ENCODE assay signal across 8 cellular contexts in the genomic region with DNA sequence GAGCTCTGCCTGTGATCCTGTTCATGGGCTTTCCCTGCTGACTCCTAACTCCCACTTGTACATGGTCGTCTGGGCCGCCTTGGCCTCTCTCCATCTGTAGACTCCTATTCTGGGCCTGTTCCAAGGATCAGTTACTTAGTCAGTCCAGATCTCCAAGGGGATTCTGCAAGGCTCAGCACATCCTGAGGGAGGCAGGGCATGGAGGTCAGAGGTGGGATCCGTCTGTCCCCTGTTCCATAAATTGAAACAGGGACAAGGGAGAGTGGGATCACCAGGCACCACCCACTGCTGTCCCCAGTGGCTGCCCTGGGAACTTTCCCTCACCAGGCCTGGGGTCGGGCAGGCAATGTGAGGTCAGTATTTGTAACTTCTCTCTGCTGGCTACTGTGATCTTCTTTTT. TPM values are rescaled to one million over a fixed set of nuclear protein-coding genes. Genes with fewer than 3 reads are reported as not detected.
DNase-seq lines count a peak whose midpoint lies in the region; ATAC-seq and TF ChIP-seq lines count a peak whose summit lies in the region.

No MANE protein-coding gene starts in this region.

- ATAC-seq in left lobe of liver (peak; percentile 35), HG03196 (IDR thresholded peaks at IDR 0.05; ENCODE audit: unreplicated experiment) (no peak), HG03025 (IDR thresholded peaks at IDR 0.05; ENCODE audit: low FRiP score, unreplicated experiment) (no peak)
- no peak for ATAC-seq in activated CD4-positive, alpha-beta T cell treated with anti-CD3 and anti-CD28 coated beads for 36 hours

- intact Hi-C loops in activated CD4-positive, alpha-beta T cell treated with anti-CD3 and anti-CD28 coated beads for 36 hours (cut with DNase I, micrococcal nuclease), result loop anchor here (2.0 to 5.0 kb wide), 3 partner anchors 43 to 341 kb away; partner anchors contain the start of genes KCTD10 (in 2 of the 2) and UBE3B (in 2 of the 2)

- no peaks in the 10 kb centered on the region for H3K27me3 Mint-ChIP-seq in activated CD4-positive, alpha-beta T cell treated with anti-CD3 and anti-CD28 coated beads for 36 hours

- H3K4me3 Mint-ChIP-seq in activated CD4-positive, alpha-beta T cell treated with anti-CD3 and anti-CD28 coated beads for 36 hours, result no peak overlapping the region

- no peak for DNase-seq in astrocyte of the spinal cord (ENCODE audit: low read depth, low spot score)
- DNase-seq in left lobe of liver (ENCODE audit: low spot score), result no peak
- no peak for DNase-seq in amygdala (lab: John Stamatoyannopoulos, UW)
- DNase-seq in activated CD4-positive, alpha-beta T cell treated with anti-CD3 and anti-CD28 coated beads for 36 hours, result no peak

- H3K4me1 Mint-ChIP-seq in activated CD4-positive, alpha-beta T cell treated with anti-CD3 and anti-CD28 coated beads for 36 hours, result peaks cover 5% of the 10 kb centered on the region

- no peak overlapping the region for H3K27ac ChIP-seq in 22Rv1

- H3K27ac Mint-ChIP-seq in activated CD4-positive, alpha-beta T cell treated with anti-CD3 and anti-CD28 coated beads for 36 hours, result no peak overlapping the region

- no peaks in the 10 kb centered on the region for H3K36me3 Mint-ChIP-seq in activated CD4-positive, alpha-beta T cell treated with anti-CD3 and anti-CD28 coated beads for 36 hours (ENCODE audit: low read depth)

- in situ Hi-C loops in astrocyte of the spinal cord (cut with HindIII; ENCODE audit: low sequenced_read_pairs), result no loop called here

- H3K4me3 ChIP-seq in astrocyte of the spinal cord (ENCODE audit: low read depth, low read length), result no peak overlapping the region

- H3K9me3 Mint-ChIP-seq in activated CD4-positive, alpha-beta T cell treated with anti-CD3 and anti-CD28 coated beads for 36 hours (ENCODE audit: low read depth), result no peaks in the 10 kb centered on the region

- TF ChIP-seq CTCF in 22Rv1 (IDR thresholded peaks at IDR 0.05) (peak; percentile 33), GM12873 (IDR thresholded peaks at IDR 0.05; ENCODE audit: insufficient read depth, low read depth, low read length, missing control alignments) (peak; percentile 59), astrocyte of the spinal cord (IDR thresholded peaks at IDR 0.05; ENCODE audit: low read depth, low read length) (peak; percentile 17)

- POLR2A ChIA-PET in activated CD4-positive, alpha-beta T cell treated with anti-CD3 and anti-CD28 coated beads for 36 hours (lab: Charles Lee), result interaction anchor here (0.5 kb wide), 1 partner anchor 17 kb away, joined by 4 read pairs; no protein-coding TSS in a partner anchor

- CTCF ChIA-PET in activated CD4-positive, alpha-beta T cell treated with anti-CD3 and anti-CD28 coated beads for 36 hours (lab: Charles Lee), result interaction anchor here (0.7 to 2.0 kb wide), 21 partner anchors 9 to 724 kb away, joined by 3 to 10 read pairs (median 5); partner anchors contain the start of genes KCTD10 and UBE3B

RNA-seq across cellular contexts. Expression of gene KCTD10, which starts 43.5 kb away (rescaled TPM):
- total RNA-seq in left lobe of liver, result 7.0 TPM
- 10 to 100 TPM; 42.0 to 46.3 TPM for total RNA-seq in activated CD4-positive, alpha-beta T cell treated with anti-CD3 and anti-CD28 coated beads for 36 hours

RNA-seq across cellular contexts. Expression of gene UBE3B, which starts 43.8 kb away (rescaled TPM):
- 19.2 TPM for total RNA-seq in left lobe of liver
- total RNA-seq in activated CD4-positive, alpha-beta T cell treated with anti-CD3 and anti-CD28 coated beads for 36 hours, result 10 to 100 TPM; 25.7 to 27.2 TPM
